In the genomic region with DNA sequence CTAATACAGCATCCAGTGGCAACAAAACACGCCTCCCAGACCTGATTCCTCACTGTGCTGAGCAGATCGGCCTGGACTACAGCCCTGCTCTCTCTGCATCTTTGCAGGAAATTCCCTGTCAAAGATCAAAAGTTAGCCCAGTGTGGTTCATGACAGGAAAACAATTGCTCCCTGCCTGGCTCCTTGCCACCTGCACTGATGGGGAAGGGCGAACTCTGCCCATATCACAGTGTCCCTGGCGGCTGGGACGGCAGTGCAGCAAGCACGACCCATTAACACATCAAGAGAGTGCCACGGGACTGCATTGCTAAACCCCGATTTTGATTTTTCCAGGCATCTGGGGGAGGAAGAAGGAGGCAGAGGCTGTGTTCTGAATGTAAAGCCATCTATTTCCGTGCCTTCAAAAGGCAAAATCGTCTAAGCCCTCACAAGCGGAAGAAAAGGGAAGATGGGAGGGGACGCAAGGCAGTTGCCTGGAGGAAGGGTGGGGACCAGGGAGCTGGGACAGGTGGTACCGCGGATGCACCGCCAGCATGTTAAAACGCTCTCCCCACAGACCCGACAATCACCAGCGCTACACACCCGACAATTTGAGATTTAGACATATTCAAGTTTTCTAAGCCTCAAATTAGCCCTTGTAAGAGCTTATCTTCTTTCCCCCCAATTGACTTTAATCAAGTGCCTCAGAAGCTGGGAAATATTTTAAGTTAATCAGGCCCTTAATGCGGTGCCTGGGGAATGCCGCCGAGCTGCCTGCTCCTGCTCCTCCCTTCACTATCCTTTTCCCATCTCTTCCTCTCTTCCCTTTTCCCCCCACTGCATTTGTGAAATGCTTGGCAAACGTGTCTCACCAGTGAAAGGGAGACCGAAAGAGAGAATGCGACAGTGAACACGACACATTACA, we compare ENCODE assay signal across 2 cellular contexts.
TF ChIP-seq lines count a peak whose summit lies in the region.

No MANE protein-coding gene starts in this region.

TF ChIP-seq in IMR-90, 13 proteins besides CTCF, POLR2A, EP300 and RAD21:
- TF ChIP-seq NFE2L2 (IDR thresholded peaks at IDR 0.05; ENCODE audit: low read depth, low read length) = no peak
- no peak for TF ChIP-seq CEBPB (IDR thresholded peaks at IDR 0.05; ENCODE audit: low read depth, low read length)
- no peak for TF ChIP-seq MAFK (IDR thresholded peaks at IDR 0.05; ENCODE audit: low read depth, low read length)
- TF ChIP-seq, protein P1, sequence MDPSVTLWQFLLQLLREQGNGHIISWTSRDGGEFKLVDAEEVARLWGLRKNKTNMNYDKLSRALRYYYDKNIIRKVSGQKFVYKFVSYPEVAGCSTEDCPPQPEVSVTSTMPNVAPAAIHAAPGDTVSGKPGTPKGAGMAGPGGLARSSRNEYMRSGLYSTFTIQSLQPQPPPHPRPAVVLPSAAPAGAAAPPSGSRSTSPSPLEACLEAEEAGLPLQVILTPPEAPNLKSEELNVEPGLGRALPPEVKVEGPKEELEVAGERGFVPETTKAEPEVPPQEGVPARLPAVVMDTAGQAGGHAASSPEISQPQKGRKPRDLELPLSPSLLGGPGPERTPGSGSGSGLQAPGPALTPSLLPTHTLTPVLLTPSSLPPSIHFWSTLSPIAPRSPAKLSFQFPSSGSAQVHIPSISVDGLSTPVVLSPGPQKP (IDR thresholded peaks at IDR 0.05; ENCODE audit: borderline replicate concordance, low read depth, low read length) = no peak
- no peak for TF ChIP-seq FOS (IDR thresholded peaks at IDR 0.05; ENCODE audit: low read depth, low read length)
- no peak for TF ChIP-seq CHD1 (IDR thresholded peaks at IDR 0.05; ENCODE audit: low read depth, low read length)
- TF ChIP-seq MXI1 (IDR thresholded peaks at IDR 0.05; ENCODE audit: borderline replicate concordance, low read depth, low read length) = no peak
- no peak for TF ChIP-seq MAZ (IDR thresholded peaks at IDR 0.05; ENCODE audit: borderline replicate concordance, low read depth, low read length)
- TF ChIP-seq RFX5 (IDR thresholded peaks at IDR 0.05; ENCODE audit: low read depth, low read length) = no peak
- no peak for TF ChIP-seq SMC3 (IDR thresholded peaks at IDR 0.05; ENCODE audit: low read depth, low read length)
- TF ChIP-seq BHLHE40 (IDR thresholded peaks at IDR 0.05; ENCODE audit: low read depth, low read length) = no peak
- TF ChIP-seq RCOR1 (IDR thresholded peaks at IDR 0.05; ENCODE audit: insufficient replicate concordance, low read length) = no peak

TF ChIP-seq in K562, 482 proteins besides CTCF, POLR2A, EP300 and RAD21:
- TF ChIP-seq ZFX (CRISPR knock-in tag; IDR thresholded peaks at IDR 0.05) = no peak
- 0 out of 2 replicates have a peak, but pooled peaks have one; percentile 27 for TF ChIP-seq EZH2 (IDR thresholded peaks at IDR 0.05; ENCODE audit: borderline replicate concordance, low read depth, low read length)
